ENCODE assay signal across 1 cellular context in genomic region chrX:43675965-43676628, GRCh38.
TF ChIP-seq lines count a peak whose summit lies in the region.
"Not testable (repeated sequence)": the region's sequence is repeated elsewhere in the genome, so short reads cannot be mapped to it uniquely, and the experiment has no call there.

No MANE protein-coding gene starts in this region.

TF ChIP-seq in HepG2, 621 proteins besides CTCF, POLR2A, EP300 and RAD21 (continued from another document):
- not testable (repeated sequence) for TF ChIP-seq FOXA1 (IDR thresholded peaks at IDR 0.05)
- TF ChIP-seq FOXA1 (CRISPR knock-in tag; IDR thresholded peaks at IDR 0.05) = peak; percentile 27; the same call in 1 of the 2 replicates
